ENCODE assay signal across 22 cellular contexts in the genomic region with DNA sequence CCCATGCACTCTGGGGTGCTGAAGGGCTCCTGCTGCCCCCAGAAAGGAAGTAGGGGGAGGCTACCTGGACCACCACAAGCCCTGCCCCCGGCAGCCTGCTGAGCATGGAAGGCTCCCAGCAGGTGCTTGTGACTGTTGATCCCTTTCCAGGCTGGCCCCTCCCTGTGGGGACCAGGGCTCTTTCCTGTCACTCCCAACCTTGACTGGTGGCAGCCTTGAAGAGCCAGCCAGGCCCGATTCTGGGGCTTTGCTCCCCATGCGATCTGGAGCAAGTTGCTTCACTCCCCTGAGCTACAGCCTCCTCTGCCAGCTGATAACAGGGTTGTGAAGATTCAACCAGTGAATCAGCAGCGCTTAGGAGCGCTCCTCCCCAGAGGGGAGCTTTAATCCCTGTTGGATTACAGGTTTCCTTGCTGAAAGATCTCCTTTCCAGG. TPM values are rescaled to one million over a fixed set of nuclear protein-coding genes. Genes with fewer than 3 reads are reported as not detected.
A peak's percentile ranks its signal among the peaks of the same experiment; 100 is the strongest.
DNase-seq lines count a peak whose midpoint lies in the region; ATAC-seq and TF ChIP-seq lines count a peak whose summit lies in the region.
"Had no signal": no experiment of that assay in that cellular context is flagged by ENCODE, and none has a peak within 500 bp of the region (broad histone marks: within the 10 kb centered on the region; RNA-seq: fewer than 3 reads in every experiment).

No MANE protein-coding gene starts in this region.

- peaks cover 0 to 6% of the 10 kb centered on the region in 2 donors for H3K36me3 Mint-ChIP-seq in activated T-cell treated with anti-CD3 and anti-CD28 coated beads, Interleukin-2, amount 50 U/mL, for 72 hours (ENCODE audit: insufficient read depth in 2 of 2)
- no peaks in the 10 kb centered on the region for H3K36me3 Mint-ChIP-seq in natural killer cell treated with Interleukin-12 subunit alpha and Interleukin-12 subunit beta and Interleukin-15 and Interleukin-18, amount 100 ng/mL, for 72 hours

- peaks cover 15% of the 10 kb centered on the region for H3K4me1 Mint-ChIP-seq in activated T-cell treated with anti-CD3 and anti-CD28 coated beads, Interleukin-2, amount 50 U/mL, for 72 hours (ENCODE audit: low read depth)
- H3K4me1 Mint-ChIP-seq in natural killer cell treated with Interleukin-12 subunit alpha and Interleukin-12 subunit beta and Interleukin-15 and Interleukin-18, amount 100 ng/mL, for 72 hours (ENCODE audit: low read depth in 2 of 2): peaks cover 7 to 11% of the 10 kb centered on the region in 2 donors

- DNase-seq in A172 (ENCODE audit: low spot score) (peak; percentile 39), RWPE2 (ENCODE audit: low spot score) (no peak), iris pigment epithelial cell (ENCODE audit: low read depth) (peak; percentile 39), NCI-H748 (lab: John Stamatoyannopoulos, UW; ENCODE audit: unreplicated experiment) (no peak), coronary artery (ENCODE audit: low spot score) (no peak)
- DNase-seq in activated T-cell treated with anti-CD3 and anti-CD28 coated beads, Interleukin-2, amount 50 U/mL, for 72 hours: no peak
- DNase-seq in natural killer cell treated with Interleukin-12 subunit alpha and Interleukin-12 subunit beta and Interleukin-15 and Interleukin-18, amount 100 ng/mL, for 72 hours (ENCODE audit: low spot score): no peak
- DNase-seq: activated CD8-positive, alpha-beta memory T cell treated with anti-CD3 and anti-CD28 coated beads for 24 hours; CD8-positive, alpha-beta T cell; central memory CD4-positive, alpha-beta T cell; effector CD8-positive, alpha-beta T cell; heart right ventricle; NCI-H2029 treated with DMSO at 0.1 percent for 48 hours; NCI-H526; stimulated activated naive CD4-positive, alpha-beta T cell; T-cell had no signal

- H3K4me1 ChIP-seq in HEK293 (ENCODE audit: control insufficient read depth, insufficient read depth, low read length) (no peaks in the 10 kb centered on the region), RWPE2 (ENCODE audit: insufficient read depth, poor library complexity, severe bottlenecking) (peaks cover 20% of the 10 kb centered on the region)

- H3K27ac Mint-ChIP-seq in activated T-cell treated with anti-CD3 and anti-CD28 coated beads, Interleukin-2, amount 50 U/mL, for 72 hours: no peak overlapping the region
- H3K27ac Mint-ChIP-seq in natural killer cell treated with Interleukin-12 subunit alpha and Interleukin-12 subunit beta and Interleukin-15 and Interleukin-18, amount 100 ng/mL, for 72 hours: no peak overlapping the region
- H3K27ac Mint-ChIP-seq: activated T-helper 2 cell treated with anti-CD3 and anti-CD28 coated beads, Interferon-gamma antibody, Interleukin-2, Interleukin-4, amounts not matched to agents 10 μg/mL and 5 μg/mL and 100 μg/mL, durations not matched to agents 14 hours and 24 hours and 36 hours; CD8-positive, alpha-beta T cell; nephron had no signal

- no peak overlapping the region for H3K4me3 ChIP-seq in HEK293 (ENCODE audit: low read depth, low read length)
- H3K4me3 ChIP-seq in RWPE2 (ENCODE audit: severe bottlenecking): no peak overlapping the region
- H3K4me3 ChIP-seq in coronary artery: no peak overlapping the region
- H3K4me3 ChIP-seq: heart right ventricle had no signal

- no peak overlapping the region for H3K27ac ChIP-seq in HEK293 (ENCODE audit: extremely low read depth, low read depth, low read length)
- H3K27ac ChIP-seq in RWPE2 (ENCODE audit: poor library complexity, severe bottlenecking): peak overlapping the region; percentile 75
- H3K27ac ChIP-seq in coronary artery: no peak overlapping the region
- H3K27ac ChIP-seq: heart right ventricle had no signal

- H3K9me3 Mint-ChIP-seq in activated T-cell treated with anti-CD3 and anti-CD28 coated beads, Interleukin-2, amount 50 U/mL, for 72 hours: no peaks in the 10 kb centered on the region
- H3K9me3 Mint-ChIP-seq in natural killer cell treated with Interleukin-12 subunit alpha and Interleukin-12 subunit beta and Interleukin-15 and Interleukin-18, amount 100 ng/mL, for 72 hours: no peaks in the 10 kb centered on the region
- H3K9me3 Mint-ChIP-seq: activated T-helper 2 cell treated with anti-CD3 and anti-CD28 coated beads, Interferon-gamma antibody, Interleukin-2, Interleukin-4, amounts not matched to agents 10 μg/mL and 5 μg/mL and 100 μg/mL, durations not matched to agents 14 hours and 24 hours and 36 hours; CD8-positive, alpha-beta T cell; nephron; T-cell had no signal

- H3K9me3 ChIP-seq in HEK293 (ENCODE audit: control insufficient read depth, insufficient read depth, low read depth, low read length): no peaks in the 10 kb centered on the region
- H3K9me3 ChIP-seq in RWPE2 (ENCODE audit: severe bottlenecking): no peaks in the 10 kb centered on the region
- H3K9me3 ChIP-seq: heart right ventricle had no signal

- peaks cover 0 to 31% of the 10 kb centered on the region in 2 experiments; a peak in 1 of 3 replicates for H3K36me3 ChIP-seq in HEK293 (ENCODE audit: control insufficient read depth in 2 of 2, insufficient read depth in 1 of 2, low read length in 2 of 2)
- H3K36me3 ChIP-seq in RWPE2 (ENCODE audit: low read depth): peaks cover 23% of the 10 kb centered on the region

- CTCF ChIA-PET in HEK293 (lab: Yijun Ruan, JAX): interaction anchor here (0.6 to 2.2 kb wide), 5 partner anchors 15 to 185 kb away, joined by 3 to 11 read pairs (median 3); partner anchors contain the start of gene MUS81

- ATAC-seq in RWPE2 (ENCODE audit: low read depth): no peak
- no peak for ATAC-seq in activated T-cell treated with anti-CD3 and anti-CD28 coated beads, Interleukin-2, amount 50 U/mL, for 72 hours (replicated peaks in 1 of 2)
- ATAC-seq in natural killer cell treated with Interleukin-12 subunit alpha and Interleukin-12 subunit beta and Interleukin-15 and Interleukin-18, amount 100 ng/mL, for 72 hours: no peak
- ATAC-seq: CD8-positive, alpha-beta T cell; heart right ventricle; T-cell had no signal

- no peaks in the 10 kb centered on the region for H3K27me3 ChIP-seq in RWPE2 (ENCODE audit: insufficient read depth, poor library complexity, severe bottlenecking)

- POLR2A ChIA-PET in HEK293 (lab: Yijun Ruan, JAX): no interaction called here

- peaks cover 5% of the 10 kb centered on the region for H3K27me3 Mint-ChIP-seq in activated T-cell treated with anti-CD3 and anti-CD28 coated beads, Interleukin-2, amount 50 U/mL, for 72 hours (ENCODE audit: low read depth)
- peaks cover 4 to 6% of the 10 kb centered on the region in 2 donors for H3K27me3 Mint-ChIP-seq in natural killer cell treated with Interleukin-12 subunit alpha and Interleukin-12 subunit beta and Interleukin-15 and Interleukin-18, amount 100 ng/mL, for 72 hours

- H3K4me3 Mint-ChIP-seq in activated T-cell treated with anti-CD3 and anti-CD28 coated beads, Interleukin-2, amount 50 U/mL, for 72 hours: no peak overlapping the region
- H3K4me3 Mint-ChIP-seq in natural killer cell treated with Interleukin-12 subunit alpha and Interleukin-12 subunit beta and Interleukin-15 and Interleukin-18, amount 100 ng/mL, for 72 hours: no peak overlapping the region
- H3K4me3 Mint-ChIP-seq: CD8-positive, alpha-beta T cell; T-cell had no signal

- TF ChIP-seq CTCF in HEK293 (tag by site-specific recombination; IDR thresholded peaks at IDR 0.05) (no peak), RWPE2 (IDR thresholded peaks at IDR 0.05; ENCODE audit: poor library complexity, severe bottlenecking) (no peak), coronary artery (IDR thresholded peaks at IDR 0.05) (no peak)

TF ChIP-seq in HEK293, 187 proteins besides CTCF, POLR2A, EP300 and RAD21 (continues in another document):
- TF ChIP-seq, protein P1, sequence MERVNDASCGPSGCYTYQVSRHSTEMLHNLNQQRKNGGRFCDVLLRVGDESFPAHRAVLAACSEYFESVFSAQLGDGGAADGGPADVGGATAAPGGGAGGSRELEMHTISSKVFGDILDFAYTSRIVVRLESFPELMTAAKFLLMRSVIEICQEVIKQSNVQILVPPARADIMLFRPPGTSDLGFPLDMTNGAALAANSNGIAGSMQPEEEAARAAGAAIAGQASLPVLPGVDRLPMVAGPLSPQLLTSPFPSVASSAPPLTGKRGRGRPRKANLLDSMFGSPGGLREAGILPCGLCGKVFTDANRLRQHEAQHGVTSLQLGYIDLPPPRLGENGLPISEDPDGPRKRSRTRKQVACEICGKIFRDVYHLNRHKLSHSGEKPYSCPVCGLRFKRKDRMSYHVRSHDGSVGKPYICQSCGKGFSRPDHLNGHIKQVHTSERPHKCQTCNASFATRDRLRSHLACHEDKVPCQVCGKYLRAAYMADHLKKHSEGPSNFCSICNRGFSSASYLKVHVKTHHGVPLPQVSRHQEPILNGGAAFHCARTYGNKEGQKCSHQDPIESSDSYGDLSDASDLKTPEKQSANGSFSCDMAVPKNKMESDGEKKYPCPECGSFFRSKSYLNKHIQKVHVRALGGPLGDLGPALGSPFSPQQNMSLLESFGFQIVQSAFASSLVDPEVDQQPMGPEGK (tag by site-specific recombination; IDR thresholded peaks at IDR 0.05): 0 out of 2 replicates have a peak, but pooled peaks have one; percentile 21
- no peak for TF ChIP-seq ZNF501 (tag by site-specific recombination; IDR thresholded peaks at IDR 0.05)
- no peak for TF ChIP-seq ZNF654 (tag by site-specific recombination; IDR thresholded peaks at IDR 0.05; ENCODE audit: low read depth)

RNA-seq across cellular contexts. Expression of gene CST6, which starts 4.6 kb away (rescaled TPM):
- not detected in 2 replicates for total RNA-seq in A172 (2014; rRNA removed; shearing (Covaris generic))
- total RNA-seq in activated T-cell treated with anti-CD3 and anti-CD28 coated beads, Interleukin-2, amount 50 U/mL, for 72 hours: under 1 TPM; 0.34 to 0.79 TPM
- total RNA-seq in natural killer cell treated with Interleukin-12 subunit alpha and Interleukin-12 subunit beta and Interleukin-15 and Interleukin-18, amount 100 ng/mL, for 72 hours: under 1 TPM in 1 of 2 donors, not detected in 1; 0.52 TPM
- total RNA-seq: CD8-positive, alpha-beta T cell; HT1080; T-cell had no signal

RNA-seq across cellular contexts. Expression of gene BANF1, which starts 4.9 kb away (rescaled TPM):
- total RNA-seq in A172 (2014; rRNA removed; shearing (Covaris generic)): 53.2 and 72.3 TPM in 2 replicates
- 100 to 1,000 TPM; 166 to 174 TPM for total RNA-seq in activated T-cell treated with anti-CD3 and anti-CD28 coated beads, Interleukin-2, amount 50 U/mL, for 72 hours
- 100 to 1,000 TPM; 190 to 376 TPM for total RNA-seq in natural killer cell treated with Interleukin-12 subunit alpha and Interleukin-12 subunit beta and Interleukin-15 and Interleukin-18, amount 100 ng/mL, for 72 hours

RNA-seq across cellular contexts. Expression of gene EIF1AD, which starts 5.3 kb away (rescaled TPM):
- total RNA-seq in A172 (2014; rRNA removed; shearing (Covaris generic)): 45.6 and 54.5 TPM in 2 replicates
- total RNA-seq in activated T-cell treated with anti-CD3 and anti-CD28 coated beads, Interleukin-2, amount 50 U/mL, for 72 hours: 10 to 100 TPM; 39.1 to 40.8 TPM
- 10 to 100 TPM; 69.6 to 82.1 TPM for total RNA-seq in natural killer cell treated with Interleukin-12 subunit alpha and Interleukin-12 subunit beta and Interleukin-15 and Interleukin-18, amount 100 ng/mL, for 72 hours

RNA-seq across cellular contexts. Expression of gene CATSPER1, which starts 19.1 kb away (rescaled TPM):
- total RNA-seq in A172 (2014; rRNA removed; shearing (Covaris generic)): 0.29 and 0.41 TPM in 2 replicates
- total RNA-seq in activated T-cell treated with anti-CD3 and anti-CD28 coated beads, Interleukin-2, amount 50 U/mL, for 72 hours: under 1 TPM in 1 of 2 donors, not detected in 1; 0.49 TPM
- total RNA-seq in natural killer cell treated with Interleukin-12 subunit alpha and Interleukin-12 subunit beta and Interleukin-15 and Interleukin-18, amount 100 ng/mL, for 72 hours: 1 to 10 TPM; 1.5 to 8.8 TPM
- total RNA-seq: CD8-positive, alpha-beta T cell; lung microvascular endothelial cell; T-cell; ureter had no signal

RNA-seq across cellular contexts. Expression of gene GAL3ST3, which starts 41.7 kb away (rescaled TPM):
- not detected in 2 replicates for total RNA-seq in A172 (2014; rRNA removed; shearing (Covaris generic))
- total RNA-seq in activated T-cell treated with anti-CD3 and anti-CD28 coated beads, Interleukin-2, amount 50 U/mL, for 72 hours: under 1 TPM; 0.36 to 0.42 TPM
- not detected for total RNA-seq in natural killer cell treated with Interleukin-12 subunit alpha and Interleukin-12 subunit beta and Interleukin-15 and Interleukin-18, amount 100 ng/mL, for 72 hours
- total RNA-seq: CD8-positive, alpha-beta T cell; HT1080; ureter had no signal

Comparison
In these comparisons a context has a peak if more than half of its experiments do, and no peak if none do; other contexts are left out.
1. DNase-seq: peak in A172 (single experiment) and iris pigment epithelial cell (single experiment); none in RWPE2 (single experiment), activated T-cell treated with anti-CD3 and anti-CD28 coated beads, Interleukin-2, amount 50 U/mL, for 72 hours (0 of 2), natural killer cell treated with Interleukin-12 subunit alpha and Interleukin-12 subunit beta and Interleukin-15 and Interleukin-18, amount 100 ng/mL, for 72 hours (single experiment), NCI-H748 (single experiment) and coronary artery (single experiment).